Comparison of ENCODE assay signal across 39 cellular contexts in genomic region chr18:36525913-36526312, GRCh38.
"Had no signal": no experiment of that assay in that cellular context is flagged by ENCODE, and none has a peak within 500 bp of the region (broad histone marks: within the 10 kb centered on the region; RNA-seq: fewer than 3 reads in every experiment).

No MANE protein-coding gene starts in this region.

- H3K9me3 Mint-ChIP-seq: activated B cell treated with CpG ODN at 0.5 μM for 24 hours; activated CD4-positive, alpha-beta memory T cell treated with anti-CD3 and anti-CD28 coated beads for 36 hours; activated CD4-positive, alpha-beta T cell treated with anti-CD3 and anti-CD28 coated beads, Interleukin-2, amount 10 ng/mL, durations not matched to agents 24 days and 14 days; activated CD8-positive, alpha-beta T cell treated with anti-CD3 and anti-CD28 coated beads for 36 hours; activated naive CD4-positive, alpha-beta T cell treated with anti-CD3 and anti-CD28 coated beads for 36 hours; activated naive CD4-positive, alpha-beta T cell treated with anti-CD3 and anti-CD28 coated beads, Interleukin-2, amount 50 U/mL, for 72 hours; activated naive CD8-positive, alpha-beta T cell treated with anti-CD3 and anti-CD28 coated beads for 36 hours; activated T-cell treated with anti-CD3 and anti-CD28 coated beads, Interleukin-2, amount 50 U/mL, for 4 hours; activated T-cell treated with anti-CD3 and anti-CD28 coated beads, Interleukin-2, amount 50 U/mL, for 72 hours; activated T-helper 1 cell treated with anti-CD3 and anti-CD28 coated beads, Interleukin-12 subunit alpha, Interleukin-12 subunit beta, Interleukin-2, Interleukin-4 antibody, amounts not matched to agents 30 ng/mL and 10 ng/mL and 1 ng/mL, durations not matched to agents 14 hours and 24 hours and 36 hours; activated T-helper 17 cell treated with anti-CD3 and anti-CD28 coated beads, Interleukin-2, amount 50 U/mL, for 72 hours; central memory CD8-positive, alpha-beta T cell; T-helper 1 cell treated with Interleukin-12 subunit alpha and Interleukin-12 subunit beta and Interleukin-4 antibody, amounts not matched to agents 30 μg/mL and 1 μg/mL, for 36 hours; T-helper 2 cell treated with Interferon-gamma antibody and Interleukin-4, amounts not matched to agents 5 μg/mL and 100 μg/mL, for 36 hours had no signal

- H3K36me3 Mint-ChIP-seq: activated CD4-positive, alpha-beta memory T cell treated with anti-CD3 and anti-CD28 coated beads for 36 hours; activated naive CD4-positive, alpha-beta T cell treated with anti-CD3 and anti-CD28 coated beads, Interleukin-2, amount 50 U/mL, for 72 hours; activated naive CD8-positive, alpha-beta T cell treated with anti-CD3 and anti-CD28 coated beads for 36 hours had no signal

- FAIRE-seq: astrocyte, bronchial epithelial cell, TTC549 had no signal

- H3K27ac ChIP-seq: adrenal gland, body of pancreas, cardiac muscle cell, VCaP had no signal

- H3K4me3 Mint-ChIP-seq: activated B cell treated with CpG ODN at 0.5 μM for 24 hours; activated CD4-positive, alpha-beta memory T cell treated with anti-CD3 and anti-CD28 coated beads for 36 hours; activated CD4-positive, alpha-beta T cell treated with anti-CD3 and anti-CD28 coated beads, Interleukin-2, amount 10 ng/mL, durations not matched to agents 24 days and 14 days; activated CD8-positive, alpha-beta T cell treated with anti-CD3 and anti-CD28 coated beads for 36 hours; activated naive CD4-positive, alpha-beta T cell treated with anti-CD3 and anti-CD28 coated beads for 36 hours; activated naive CD8-positive, alpha-beta T cell treated with anti-CD3 and anti-CD28 coated beads for 36 hours; activated T-cell treated with anti-CD3 and anti-CD28 coated beads, Interleukin-2, amount 50 U/mL, for 4 hours; activated T-cell treated with anti-CD3 and anti-CD28 coated beads, Interleukin-2, amount 50 U/mL, for 72 hours; activated T-helper 1 cell treated with anti-CD3 and anti-CD28 coated beads, Interleukin-12 subunit alpha, Interleukin-12 subunit beta, Interleukin-2, Interleukin-4 antibody, amounts not matched to agents 30 ng/mL and 10 ng/mL and 1 ng/mL, durations not matched to agents 14 hours and 24 hours and 36 hours; activated T-helper 17 cell treated with anti-CD3 and anti-CD28 coated beads, Interleukin-2, amount 50 U/mL, for 72 hours; central memory CD8-positive, alpha-beta T cell; T-helper 1 cell treated with Interleukin-12 subunit alpha and Interleukin-12 subunit beta and Interleukin-4 antibody, amounts not matched to agents 30 μg/mL and 1 μg/mL, for 36 hours; T-helper 2 cell treated with Interferon-gamma antibody and Interleukin-4, amounts not matched to agents 5 μg/mL and 100 μg/mL, for 36 hours had no signal

- H3K36me3 ChIP-seq: adrenal gland had no signal

- H3K27ac Mint-ChIP-seq: activated B cell treated with CpG ODN at 0.5 μM for 24 hours; activated CD4-positive, alpha-beta memory T cell treated with anti-CD3 and anti-CD28 coated beads for 36 hours; activated CD4-positive, alpha-beta T cell treated with anti-CD3 and anti-CD28 coated beads, Interleukin-2, amount 10 ng/mL, durations not matched to agents 24 days and 14 days; activated CD8-positive, alpha-beta T cell treated with anti-CD3 and anti-CD28 coated beads for 36 hours; activated naive CD4-positive, alpha-beta T cell treated with anti-CD3 and anti-CD28 coated beads for 36 hours; activated naive CD4-positive, alpha-beta T cell treated with anti-CD3 and anti-CD28 coated beads, Interleukin-2, amount 50 U/mL, for 72 hours; activated naive CD8-positive, alpha-beta T cell treated with anti-CD3 and anti-CD28 coated beads for 36 hours; activated T-cell treated with anti-CD3 and anti-CD28 coated beads, Interleukin-2, amount 50 U/mL, for 72 hours; activated T-helper 1 cell treated with anti-CD3 and anti-CD28 coated beads, Interleukin-12 subunit alpha, Interleukin-12 subunit beta, Interleukin-2, Interleukin-4 antibody, amounts not matched to agents 30 ng/mL and 10 ng/mL and 1 ng/mL, durations not matched to agents 14 hours and 24 hours and 36 hours; activated T-helper 17 cell treated with anti-CD3 and anti-CD28 coated beads, Interleukin-2, amount 50 U/mL, for 72 hours; T-helper 1 cell treated with Interleukin-12 subunit alpha and Interleukin-12 subunit beta and Interleukin-4 antibody, amounts not matched to agents 30 μg/mL and 1 μg/mL, for 36 hours; T-helper 2 cell treated with Interferon-gamma antibody and Interleukin-4, amounts not matched to agents 5 μg/mL and 100 μg/mL, for 36 hours had no signal

- ATAC-seq: activated CD8-positive, alpha-beta T cell treated with anti-CD3 and anti-CD28 coated beads for 36 hours; activated naive CD4-positive, alpha-beta T cell treated with anti-CD3 and anti-CD28 coated beads, Interleukin-2, amount 50 U/mL, for 72 hours; activated T-cell treated with anti-CD3 and anti-CD28 coated beads, Interleukin-2, amount 50 U/mL, for 4 hours; activated T-cell treated with anti-CD3 and anti-CD28 coated beads, Interleukin-2, amount 50 U/mL, for 72 hours; activated T-helper 17 cell treated with anti-CD3 and anti-CD28 coated beads, Interleukin-2, amount 50 U/mL, for 72 hours; body of pancreas had no signal

- H3K27me3 Mint-ChIP-seq: activated CD4-positive, alpha-beta T cell treated with anti-CD3 and anti-CD28 coated beads, Interleukin-2, amount 10 ng/mL, durations not matched to agents 24 days and 14 days; activated CD8-positive, alpha-beta T cell treated with anti-CD3 and anti-CD28 coated beads for 36 hours had no signal

- H3K27me3 ChIP-seq: adrenal gland, body of pancreas, cardiac muscle cell had no signal

- H3K4me1 ChIP-seq: adrenal gland, body of pancreas had no signal

- H3K9me3 ChIP-seq: adrenal gland, body of pancreas had no signal

- H3K4me3 ChIP-seq: adrenal gland, body of pancreas, cardiac muscle cell had no signal

- DNase-seq: activated B cell treated with CpG ODN at 0.5 μM for 24 hours; activated CD4-positive, alpha-beta memory T cell treated with anti-CD3 and anti-CD28 coated beads for 36 hours; activated CD4-positive, alpha-beta T cell treated with anti-CD3 and anti-CD28 coated beads for 4 hours; activated CD4-positive, alpha-beta T cell treated with anti-CD3 and anti-CD28 coated beads, Interleukin-2, amount 10 ng/mL, durations not matched to agents 24 days and 14 days; activated CD4-positive, alpha-beta T cell treated with anti-CD3 and anti-CD28 coated beads, Interleukin-2, amount 50 U/mL, for 1 hour; activated CD4-positive, alpha-beta T cell treated with anti-CD3 and anti-CD28 coated beads, Interleukin-2, amount 50 U/mL, for 4 hours; activated CD4-positive, CD25-positive, alpha-beta regulatory T cell treated with anti-CD3 and anti-CD28 coated beads, Interleukin-2, amount 50 U/mL, for 72 hours; activated CD8-positive, alpha-beta memory T cell treated with anti-CD3 and anti-CD28 coated beads, Interleukin-2, amount 50 U/mL, for 4 hours; activated CD8-positive, alpha-beta T cell treated with anti-CD3 and anti-CD28 coated beads for 36 hours; activated effector memory CD4-positive, alpha-beta T cell treated with anti-CD3 and anti-CD28 coated beads, Interleukin-2, amount 50 U/mL, for 16 hours; activated gamma-delta T cell treated with Interleukin-2 at 50 U/mL for 16 hours; activated naive CD4-positive, alpha-beta T cell; activated naive CD4-positive, alpha-beta T cell treated with anti-CD3 and anti-CD28 coated beads for 36 hours; activated naive CD4-positive, alpha-beta T cell treated with anti-CD3 and anti-CD28 coated beads, Interleukin-2, amount 50 U/mL, for 16 hours; activated naive CD8-positive, alpha-beta T cell treated with anti-CD3 and anti-CD28 coated beads for 36 hours; activated T-cell treated with anti-CD3 and anti-CD28 coated beads for 4 hours; activated T-cell treated with anti-CD3 and anti-CD28 coated beads, Interleukin-2, amount 50 U/mL, for 1 hour; activated T-cell treated with anti-CD3 and anti-CD28 coated beads, Interleukin-2, amount 50 U/mL, for 4 hours; activated T-cell treated with anti-CD3 and anti-CD28 coated beads, Interleukin-2, amount 50 U/mL, for 72 hours; adrenal gland; amniotic stem cell; aorta; body of pancreas; caudate nucleus; cerebellar nuclear complex; T-helper 1 cell; T-helper 2 cell; T-helper 9 cell had no signal

- H3K4me1 Mint-ChIP-seq: activated B cell treated with CpG ODN at 0.5 μM for 24 hours; activated CD4-positive, alpha-beta T cell treated with anti-CD3 and anti-CD28 coated beads, Interleukin-2, amount 10 ng/mL, durations not matched to agents 24 days and 14 days; activated naive CD8-positive, alpha-beta T cell treated with anti-CD3 and anti-CD28 coated beads for 36 hours; activated T-helper 17 cell treated with anti-CD3 and anti-CD28 coated beads, Interleukin-2, amount 50 U/mL, for 72 hours; central memory CD8-positive, alpha-beta T cell had no signal
